In the genomic region with DNA sequence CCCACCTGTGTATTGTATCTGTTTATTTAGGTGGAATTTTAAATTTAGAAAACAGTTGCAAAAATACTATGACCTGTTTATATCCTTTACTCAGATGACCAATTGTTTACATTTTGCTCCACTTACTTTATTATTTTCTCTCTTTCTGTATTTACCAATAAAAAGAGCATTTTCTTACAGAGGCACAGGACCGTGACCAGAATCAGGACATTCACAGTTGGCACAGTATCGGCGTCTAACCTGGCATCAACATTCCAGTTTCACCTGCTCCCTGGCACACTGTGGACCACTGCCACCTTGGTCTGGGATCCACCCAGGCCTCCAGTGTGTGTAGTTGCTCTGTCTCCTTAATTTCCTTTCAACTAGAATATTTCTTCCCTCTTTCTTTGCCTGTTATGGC, we compare ENCODE assay signal across 2 cellular contexts. TPM values are rescaled to one million over a fixed set of nuclear protein-coding genes. Genes with fewer than 3 reads are reported as not detected.
"Had no signal": no experiment of that assay in that cellular context is flagged by ENCODE, and none has a peak within 500 bp of the region (broad histone marks: within the 10 kb centered on the region; RNA-seq: fewer than 3 reads in every experiment).

No MANE protein-coding gene starts in this region.

RNA-seq across cellular contexts. Expression of a gene that starts 39.9 kb away (rescaled TPM):
- total RNA-seq: thoracic aorta, ureter had no signal
